Comparison of ENCODE assay signal across 24 cellular contexts in the genomic region with DNA sequence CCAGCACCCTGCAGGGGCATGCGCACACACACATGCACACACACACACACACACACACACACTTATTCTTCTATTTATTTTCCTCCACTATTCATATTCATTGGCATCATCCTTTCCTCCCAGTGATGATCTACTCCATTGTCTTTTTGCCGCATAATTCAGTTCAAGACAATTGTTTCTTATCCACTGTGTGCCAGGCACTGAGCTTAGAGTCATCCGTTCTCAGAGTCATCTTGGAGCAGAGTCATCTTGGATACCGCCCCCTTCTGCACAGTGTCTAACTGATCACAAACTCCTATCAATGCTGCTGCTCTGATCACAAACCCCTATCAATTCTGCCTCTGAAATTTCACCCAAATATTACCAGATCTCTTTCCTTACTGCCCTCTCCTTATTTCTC.
"Had no signal": no experiment of that assay in that cellular context is flagged by ENCODE, and none has a peak within 500 bp of the region (broad histone marks: within the 10 kb centered on the region; RNA-seq: fewer than 3 reads in every experiment).

No MANE protein-coding gene starts in this region.

- ATAC-seq: activated CD4-positive, alpha-beta T cell treated with anti-CD3 and anti-CD28 coated beads for 36 hours; activated T-cell treated with anti-CD3 and anti-CD28 coated beads, Interleukin-2, amount 50 U/mL, for 4 hours; esophagus mucosa; gastrocnemius medialis; heart left ventricle; left lobe of liver; sciatic nerve; stimulated activated memory B cell treated with anti-CD40 and anti-IgM and Interleukin-4, amounts not matched to agents 10 μg/mL and 1 μg/mL and 100 μg/mL, for 72 hours had no signal

- DNase-seq: activated B cell treated with CpG ODN at 0.5 μM for 24 hours; activated CD4-positive, alpha-beta T cell treated with anti-CD3 and anti-CD28 coated beads for 36 hours; activated CD4-positive, alpha-beta T cell treated with anti-CD3 and anti-CD28 coated beads, Interleukin-2, amount 50 U/mL, for 4 hours; activated CD8-positive, alpha-beta memory T cell treated with anti-CD3 and anti-CD28 coated beads for 24 hours; activated CD8-positive, alpha-beta memory T cell treated with anti-CD3 and anti-CD28 coated beads, Interleukin-2, amount 50 U/mL, for 4 hours; activated naive CD4-positive, alpha-beta T cell; activated T-cell treated with anti-CD3 and anti-CD28 coated beads, Interleukin-2, amount 50 U/mL, for 4 hours; adrenal gland; effector memory CD4-positive, alpha-beta T cell; gastrocnemius medialis; heart left ventricle; kidney; small intestine; stimulated activated CD4-positive, alpha-beta T cell treated with anti-CD3 and anti-CD28 coated beads, Interleukin-2, amount 100 ng/mL, for 24 hours; stomach; T1000 had no signal

- H3K27me3 ChIP-seq: adrenal gland, gastrocnemius medialis, heart left ventricle, neutrophil, stomach, vagina had no signal

- H3K9me3 ChIP-seq: adrenal gland, gastrocnemius medialis, heart left ventricle, neutrophil, stomach, thoracic aorta, vagina had no signal

- H3K4me3 ChIP-seq: adrenal gland, gastrocnemius medialis, heart left ventricle, stomach, thoracic aorta, vagina had no signal

- H3K27ac ChIP-seq: adrenal gland, gastrocnemius medialis, heart left ventricle, neutrophil, parathyroid adenoma, stomach, thoracic aorta, vagina had no signal

- H3K4me1 ChIP-seq: adrenal gland, gastrocnemius medialis, heart left ventricle, parathyroid adenoma, stomach, vagina had no signal
